In the genomic region with DNA sequence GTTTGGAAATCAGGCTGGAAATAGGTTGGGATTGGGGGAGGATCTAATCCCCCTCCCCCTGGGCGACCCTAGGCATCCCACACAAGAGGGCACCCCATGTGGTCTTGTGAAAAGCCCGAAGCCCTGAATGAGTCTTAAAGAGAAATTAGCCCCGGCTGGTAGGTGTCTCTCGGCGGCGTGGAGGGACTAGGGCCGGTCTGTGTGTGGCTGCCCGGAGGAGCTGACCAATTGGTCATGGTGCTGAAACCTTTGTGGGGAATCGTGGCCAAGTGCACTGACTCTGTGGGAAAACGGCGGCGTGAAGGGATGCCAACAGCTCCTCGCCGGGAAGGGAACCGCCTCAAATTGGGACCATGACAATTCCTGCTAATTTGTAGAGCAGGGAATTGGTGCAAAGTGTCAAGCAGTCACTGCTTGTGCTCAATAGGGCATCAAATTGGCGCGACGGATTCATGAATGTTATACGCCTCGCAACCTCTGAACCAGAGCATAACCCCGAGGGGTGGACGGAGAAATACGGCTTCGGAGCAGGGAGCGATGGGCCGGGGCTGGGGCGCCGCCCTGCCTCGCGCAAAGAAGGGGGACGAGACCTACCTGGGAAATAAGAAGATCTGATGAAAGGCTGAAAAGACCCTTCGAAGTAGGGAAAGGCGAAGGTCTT, we compare ENCODE assay signal across 1 cellular context.
A peak's percentile ranks its signal among the peaks of the same experiment; 100 is the strongest.
TF ChIP-seq lines count a peak whose summit lies in the region.

No MANE protein-coding gene starts in this region.

TF ChIP-seq in K562, 482 proteins besides CTCF, POLR2A, EP300 and RAD21 (continued from another document):
- TF ChIP-seq, protein P1, sequence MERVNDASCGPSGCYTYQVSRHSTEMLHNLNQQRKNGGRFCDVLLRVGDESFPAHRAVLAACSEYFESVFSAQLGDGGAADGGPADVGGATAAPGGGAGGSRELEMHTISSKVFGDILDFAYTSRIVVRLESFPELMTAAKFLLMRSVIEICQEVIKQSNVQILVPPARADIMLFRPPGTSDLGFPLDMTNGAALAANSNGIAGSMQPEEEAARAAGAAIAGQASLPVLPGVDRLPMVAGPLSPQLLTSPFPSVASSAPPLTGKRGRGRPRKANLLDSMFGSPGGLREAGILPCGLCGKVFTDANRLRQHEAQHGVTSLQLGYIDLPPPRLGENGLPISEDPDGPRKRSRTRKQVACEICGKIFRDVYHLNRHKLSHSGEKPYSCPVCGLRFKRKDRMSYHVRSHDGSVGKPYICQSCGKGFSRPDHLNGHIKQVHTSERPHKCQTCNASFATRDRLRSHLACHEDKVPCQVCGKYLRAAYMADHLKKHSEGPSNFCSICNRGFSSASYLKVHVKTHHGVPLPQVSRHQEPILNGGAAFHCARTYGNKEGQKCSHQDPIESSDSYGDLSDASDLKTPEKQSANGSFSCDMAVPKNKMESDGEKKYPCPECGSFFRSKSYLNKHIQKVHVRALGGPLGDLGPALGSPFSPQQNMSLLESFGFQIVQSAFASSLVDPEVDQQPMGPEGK (CRISPR knock-in tag; IDR thresholded peaks at IDR 0.05; ENCODE audit: borderline replicate concordance) = no peak
- TF ChIP-seq ZNF707 (CRISPR knock-in tag; conservative IDR thresholded peaks at IDR 0.05) = no peak
- TF ChIP-seq DMBX1 (CRISPR knock-in tag; IDR thresholded peaks at IDR 0.05; ENCODE audit: borderline replicate concordance) = peak; percentile 28; the same call in 1 of the 2 replicates
- no peak for TF ChIP-seq ZBTB17 (CRISPR knock-in tag; IDR thresholded peaks at IDR 0.05)
- TF ChIP-seq MIER1 (IDR thresholded peaks at IDR 0.05; ENCODE audit: low read depth) = peak; percentile 94
- TF ChIP-seq, protein P2, sequence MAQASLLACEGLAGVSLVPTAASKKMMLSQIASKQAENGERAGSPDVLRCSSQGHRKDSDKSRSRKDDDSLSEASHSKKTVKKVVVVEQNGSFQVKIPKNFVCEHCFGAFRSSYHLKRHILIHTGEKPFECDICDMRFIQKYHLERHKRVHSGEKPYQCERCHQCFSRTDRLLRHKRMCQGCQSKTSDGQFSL (CRISPR knock-in tag; IDR thresholded peaks at IDR 0.05) = no peak
- TF ChIP-seq, protein P2 (tag; IDR thresholded peaks at IDR 0.05) = no peak
